Comparison of ENCODE assay signal across 30 cellular contexts in genomic region chrX:133723930-133724329, GRCh38.
"Had no signal": no experiment of that assay in that cellular context is flagged by ENCODE, and none has a peak within 500 bp of the region (broad histone marks: within the 10 kb centered on the region; RNA-seq: fewer than 3 reads in every experiment).

No MANE protein-coding gene starts in this region.

- H3K27me3 ChIP-seq: adrenal gland, brain microvascular endothelial cell, MG63 had no signal

- DNase-seq: activated B cell treated with CpG ODN at 0.5 μM for 24 hours; activated CD4-positive, alpha-beta memory T cell treated with anti-CD3 and anti-CD28 coated beads for 36 hours; activated CD4-positive, alpha-beta T cell treated with anti-CD3 and anti-CD28 coated beads for 4 hours; activated CD4-positive, alpha-beta T cell treated with anti-CD3 and anti-CD28 coated beads, Interleukin-2, amount 50 U/mL, for 1 hour; activated CD4-positive, CD25-positive, alpha-beta regulatory T cell treated with anti-CD3 and anti-CD28 coated beads, Interleukin-2, amount 50 U/mL, for 72 hours; activated CD8-positive, alpha-beta memory T cell treated with anti-CD3 and anti-CD28 coated beads, Interleukin-2, amount 50 U/mL, for 4 hours; activated gamma-delta T cell treated with Interleukin-2 at 50 U/mL for 16 hours; activated naive CD4-positive, alpha-beta T cell treated with anti-CD3 and anti-CD28 coated beads for 36 hours; activated T-cell treated with anti-CD3 and anti-CD28 coated beads for 4 hours; activated T-cell treated with anti-CD3 and anti-CD28 coated beads, Interleukin-2, amount 50 U/mL, for 4 hours; adrenal gland; brain microvascular endothelial cell; Kasumi-1; MG63; NCI-H1048; NCI-H1105 treated with DMSO at 0.1 percent for 48 hours; NCI-H1436 treated with DMSO at 0.1 percent for 48 hours; NCI-H1694 treated with DMSO at 0.1 percent for 48 hours; NCI-H2029; NCI-H345; NCI-H526; NCI-H748 treated with DMSO at 0.1 percent for 48 hours; OCI-M1; Right ventricle myocardium superior; SW 1271; T-helper 1 cell; T-helper 2 cell; T-helper 9 cell had no signal

- H3K4me3 ChIP-seq: adrenal gland, MG63 had no signal

- H3K27me3 Mint-ChIP-seq: activated B cell treated with CpG ODN at 0.5 μM for 24 hours; activated CD4-positive, alpha-beta memory T cell treated with anti-CD3 and anti-CD28 coated beads for 36 hours had no signal

- H3K4me1 ChIP-seq: adrenal gland had no signal

- H3K36me3 ChIP-seq: adrenal gland, brain microvascular endothelial cell, MG63 had no signal

- H3K9me3 ChIP-seq: adrenal gland, MG63 had no signal

- H3K36me3 Mint-ChIP-seq: activated CD4-positive, alpha-beta memory T cell treated with anti-CD3 and anti-CD28 coated beads for 36 hours; activated naive CD4-positive, alpha-beta T cell treated with anti-CD3 and anti-CD28 coated beads, Interleukin-2, amount 50 U/mL, for 72 hours had no signal

- H3K27ac ChIP-seq: adrenal gland, brain microvascular endothelial cell had no signal

- H3K9me3 Mint-ChIP-seq: activated B cell treated with CpG ODN at 0.5 μM for 24 hours; activated CD4-positive, alpha-beta memory T cell treated with anti-CD3 and anti-CD28 coated beads for 36 hours; activated naive CD4-positive, alpha-beta T cell treated with anti-CD3 and anti-CD28 coated beads for 36 hours; activated naive CD4-positive, alpha-beta T cell treated with anti-CD3 and anti-CD28 coated beads, Interleukin-2, amount 50 U/mL, for 72 hours; activated T-cell treated with anti-CD3 and anti-CD28 coated beads, Interleukin-2, amount 50 U/mL, for 4 hours; activated T-helper 1 cell treated with anti-CD3 and anti-CD28 coated beads, Interleukin-12 subunit alpha, Interleukin-12 subunit beta, Interleukin-2, Interleukin-4 antibody, amounts not matched to agents 30 ng/mL and 10 ng/mL and 1 ng/mL, durations not matched to agents 14 hours and 24 hours and 36 hours had no signal

- H3K4me3 Mint-ChIP-seq: activated B cell treated with CpG ODN at 0.5 μM for 24 hours; activated CD4-positive, alpha-beta memory T cell treated with anti-CD3 and anti-CD28 coated beads for 36 hours; activated naive CD4-positive, alpha-beta T cell treated with anti-CD3 and anti-CD28 coated beads for 36 hours; activated T-cell treated with anti-CD3 and anti-CD28 coated beads, Interleukin-2, amount 50 U/mL, for 4 hours; activated T-helper 1 cell treated with anti-CD3 and anti-CD28 coated beads, Interleukin-12 subunit alpha, Interleukin-12 subunit beta, Interleukin-2, Interleukin-4 antibody, amounts not matched to agents 30 ng/mL and 10 ng/mL and 1 ng/mL, durations not matched to agents 14 hours and 24 hours and 36 hours had no signal

- ATAC-seq: activated naive CD4-positive, alpha-beta T cell treated with anti-CD3 and anti-CD28 coated beads, Interleukin-2, amount 50 U/mL, for 72 hours; activated T-cell treated with anti-CD3 and anti-CD28 coated beads, Interleukin-2, amount 50 U/mL, for 4 hours had no signal

- H3K27ac Mint-ChIP-seq: activated B cell treated with CpG ODN at 0.5 μM for 24 hours; activated CD4-positive, alpha-beta memory T cell treated with anti-CD3 and anti-CD28 coated beads for 36 hours; activated naive CD4-positive, alpha-beta T cell treated with anti-CD3 and anti-CD28 coated beads for 36 hours; activated T-helper 1 cell treated with anti-CD3 and anti-CD28 coated beads, Interleukin-12 subunit alpha, Interleukin-12 subunit beta, Interleukin-2, Interleukin-4 antibody, amounts not matched to agents 30 ng/mL and 10 ng/mL and 1 ng/mL, durations not matched to agents 14 hours and 24 hours and 36 hours had no signal
